Comparison of ENCODE assay signal across 18 cellular contexts in the genomic region with DNA sequence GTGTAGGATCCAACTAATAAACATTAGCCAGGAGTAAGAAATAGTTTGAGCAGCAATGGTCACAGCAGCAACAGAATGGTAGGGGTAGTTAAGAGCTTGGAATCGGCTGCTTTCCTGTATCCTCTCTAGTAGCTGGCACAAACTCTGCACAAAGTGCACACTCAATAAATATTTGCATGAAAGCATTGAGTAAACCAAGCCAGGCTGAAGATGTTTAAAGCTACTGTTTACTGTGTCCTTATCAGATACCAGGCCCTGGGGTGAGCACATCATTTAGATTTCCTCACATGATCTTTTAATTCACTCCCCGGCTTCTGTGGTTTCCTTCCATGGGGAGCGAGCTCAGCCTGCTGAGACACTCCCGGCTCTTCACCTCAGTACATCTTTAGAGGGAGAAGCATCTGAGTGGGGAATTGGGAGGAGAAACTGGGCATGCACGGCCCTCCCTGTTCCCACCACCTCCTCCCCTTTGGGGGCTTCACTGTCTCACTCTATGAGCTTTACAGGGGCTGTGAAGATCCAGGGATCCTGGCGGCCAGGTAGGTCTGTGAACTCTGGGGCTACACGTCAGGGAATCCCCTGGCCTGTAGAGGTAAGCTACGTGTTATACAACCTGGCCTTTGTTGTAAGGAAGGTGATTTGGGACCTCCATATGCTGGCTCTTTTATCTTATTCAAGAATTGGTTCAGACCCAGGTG.
DNase-seq lines count a peak whose midpoint lies in the region; ATAC-seq and TF ChIP-seq lines count a peak whose summit lies in the region.
"Had no signal": no experiment of that assay in that cellular context is flagged by ENCODE, and none has a peak within 500 bp of the region (broad histone marks: within the 10 kb centered on the region; RNA-seq: fewer than 3 reads in every experiment).

No MANE protein-coding gene starts in this region.

- H4K8ac ChIP-seq in neuronal stem cell (ENCODE audit: low read depth, low read length) = no peak overlapping the region

- TF ChIP-seq CTCF in foreskin fibroblast (IDR thresholded peaks at IDR 0.05; ENCODE audit: low read depth, low read length) = no peak

- H3K4me1 ChIP-seq in neuronal stem cell (ENCODE audit: control insufficient read depth in 2 of 2, insufficient read depth in 1 of 2, low read depth in 1 of 2, low read length in 2 of 2) = peaks cover 0 to 6% of the 10 kb centered on the region in 2 donors

- H2BK12ac ChIP-seq in neuronal stem cell (ENCODE audit: low read length) = no peak overlapping the region

- no peak overlapping the region for H2BK15ac ChIP-seq in neuronal stem cell (ENCODE audit: low read length)

- H3K18ac ChIP-seq in neuronal stem cell (ENCODE audit: low read length) = no peak overlapping the region

- no peak overlapping the region for H2BK5ac ChIP-seq in neuronal stem cell (ENCODE audit: low read length)

- no peak overlapping the region for H3K27ac ChIP-seq in neuronal stem cell (replicated peaks; ENCODE audit: low read length)
- H3K27ac ChIP-seq: KMS-11, PC-9 had no signal

- peaks cover 0 to 3% of the 10 kb centered on the region in 2 donors for H3K9me3 ChIP-seq in neuronal stem cell (replicated peaks in 1 of 2; ENCODE audit: control insufficient read depth in 2 of 2, insufficient read depth in 1 of 2, low read depth in 1 of 2, low read length in 2 of 2)

- H3K4ac ChIP-seq in neuronal stem cell (ENCODE audit: low read length) = no peak overlapping the region

- no peak overlapping the region for H2AFZ ChIP-seq in neuronal stem cell (ENCODE audit: low read length)
- H2AFZ ChIP-seq: PC-9 had no signal

- no peaks in the 10 kb centered on the region for H3K79me1 ChIP-seq in neuronal stem cell (ENCODE audit: low read depth, low read length)

- peak; percentile 89 for ATAC-seq in left lobe of liver

- no peak overlapping the region for H3K14ac ChIP-seq in neuronal stem cell (ENCODE audit: low read length)

- H4K91ac ChIP-seq in neuronal stem cell (ENCODE audit: low read depth, low read length, poor library complexity) = no peak overlapping the region

- H2BK120ac ChIP-seq in neuronal stem cell (ENCODE audit: low read depth, low read length) = no peak overlapping the region

- peaks cover 0 to 5% (median 0%) of the 10 kb centered on the region in 3 experiments for H3K27me3 ChIP-seq in neuronal stem cell (ENCODE audit: control insufficient read depth in 3 of 3, insufficient read depth in 3 of 3, low read depth in 1 of 3, low read length in 3 of 3)

- H3K4me2 ChIP-seq in neuronal stem cell (ENCODE audit: insufficient read depth, low read length, poor library complexity, severe bottlenecking) = no peak overlapping the region
- H3K4me2 ChIP-seq: KMS-11, PC-9 had no signal

- WGBS in neuronal stem cell (ENCODE audit: extremely low coverage in 2 of 2, insufficient read length in 2 of 2, insufficient replicate concordance in 1 of 2), 2 donors = no CpG with 5 or more reads among the region's 8 CpGs

- DNase-seq in COLO829 (ENCODE audit: low spot score) = peak; percentile 20
- DNase-seq in HuH-7 (ENCODE audit: low spot score) = peak; percentile 16
- peak; percentile 31 for DNase-seq in NCI-H69 (lab: John Stamatoyannopoulos, UW)
- no peak for DNase-seq in left lobe of liver (ENCODE audit: low spot score)
- DNase-seq in foreskin fibroblast = no peak
- DNase-seq in NCI-H128 (lab: John Stamatoyannopoulos, UW; ENCODE audit: unreplicated experiment) = no peak
- no peak for DNase-seq in stimulated activated CD4-positive, alpha-beta T cell treated with anti-CD3 and anti-CD28 coated beads, Interleukin-1b, Interleukin-23, amount 100 ng/mL, for 48 hours
- DNase-seq in neuronal stem cell (ENCODE audit: low spot score) = no peak
- DNase-seq: AML-193, COR-L47, DMS 273 treated with DMSO at 0.1 percent for 48 hours, GDM1, NCI-H1436, NCI-H1930, PC-9, T-helper 1 cell, T-helper 9 cell had no signal

- no peak overlapping the region for H3K4me3 ChIP-seq in foreskin fibroblast (ENCODE audit: low read depth in 1 of 2, low read length in 2 of 2)
- H3K4me3 ChIP-seq in neuronal stem cell (ENCODE audit: low read length in 2 of 2) = no peak overlapping the region
- H3K4me3 ChIP-seq: PC-9 had no signal

- H2AK5ac ChIP-seq in neuronal stem cell (ENCODE audit: low read depth, low read length) = no peak overlapping the region

- H3K36me3 ChIP-seq in neuronal stem cell (replicated peaks in 1 of 2; ENCODE audit: control insufficient read depth in 2 of 2, insufficient read depth in 2 of 2, low read length in 2 of 2) = no peaks in the 10 kb centered on the region

- no peak overlapping the region for H3K9ac ChIP-seq in neuronal stem cell (ENCODE audit: low read depth, low read length, poor library complexity)
- H3K9ac ChIP-seq: KMS-11 had no signal

- H3K23ac ChIP-seq in neuronal stem cell (ENCODE audit: low read depth, low read length, poor library complexity) = no peak overlapping the region

Comparison
In these comparisons a context has a peak if more than half of its experiments do, and no peak if none do; other contexts are left out.
1. DNase-seq: peak in COLO829 (single experiment), HuH-7 (single experiment) and NCI-H69 (single experiment); none in left lobe of liver (single experiment), foreskin fibroblast (0 of 2), NCI-H128 (single experiment), stimulated activated CD4-positive, alpha-beta T cell treated with anti-CD3 and anti-CD28 coated beads, Interleukin-1b, Interleukin-23, amount 100 ng/mL, for 48 hours (single experiment) and neuronal stem cell (single experiment).